Comparison of ENCODE assay signal across 9 cellular contexts in the genomic region with DNA sequence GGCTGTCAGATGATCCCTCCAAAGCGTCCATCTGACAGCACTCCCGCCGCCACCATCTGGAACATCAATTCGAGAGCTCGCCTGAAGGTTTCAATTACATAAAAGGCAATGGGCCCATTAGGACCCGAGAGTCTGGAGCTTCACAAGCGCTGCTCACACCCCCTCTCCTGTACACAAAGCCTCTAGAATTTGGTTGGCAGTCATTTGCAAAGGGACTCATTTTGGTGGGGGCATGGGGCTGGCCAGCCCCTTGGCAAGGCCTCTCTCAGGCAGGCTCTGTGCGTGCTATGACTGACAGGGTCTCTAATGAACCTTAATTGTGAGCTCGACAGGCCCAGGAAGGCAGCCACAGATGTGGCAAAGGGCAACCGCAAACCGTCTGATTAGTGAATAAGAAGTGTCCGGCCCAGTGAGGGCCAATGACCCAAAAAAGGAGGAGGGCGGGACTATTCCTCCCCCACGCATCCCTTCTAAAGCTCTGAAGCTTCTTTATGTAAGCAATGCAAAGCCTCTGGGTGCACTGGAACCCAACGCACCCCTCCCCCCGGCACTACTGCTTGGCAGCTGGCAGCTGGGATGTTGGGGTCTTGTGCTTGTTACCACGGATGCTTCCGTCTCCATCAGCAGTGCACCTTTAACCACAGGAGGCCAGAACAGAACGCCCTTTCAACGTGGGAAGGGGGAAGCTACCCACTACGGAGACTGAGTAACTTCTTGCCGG.
DNase-seq lines count a peak whose midpoint lies in the region.
"Had no signal": no experiment of that assay in that cellular context is flagged by ENCODE, and none has a peak within 500 bp of the region (broad histone marks: within the 10 kb centered on the region; RNA-seq: fewer than 3 reads in every experiment).

No MANE protein-coding gene starts in this region.

- peaks cover 25% of the 10 kb centered on the region for H3K36me3 ChIP-seq in muscle layer of colon (ENCODE audit: insufficient read depth, low read length)

- H3K9me3 ChIP-seq in muscle layer of colon (ENCODE audit: low read length), result no peaks in the 10 kb centered on the region

- H3K27ac ChIP-seq in muscle layer of colon (ENCODE audit: low read depth, low read length), result peak overlapping the region; percentile 78
- H3K27ac ChIP-seq: epithelial cell of prostate had no signal

- DNase-seq in Ammon's horn (ENCODE audit: low spot score) (peak; percentile 65), NCI-H1694 (lab: John Stamatoyannopoulos, UW) (peak; percentile 56), anterior cingulate cortex (lab: John Stamatoyannopoulos, UW) (peak in 49 of 58 donors; percentile 15 to 86 (median 41)), NCI-H526 (lab: John Stamatoyannopoulos, UW) (no peak), UCSD-AML1 (lab: John Stamatoyannopoulos, UW; ENCODE audit: unreplicated experiment) (no peak), SHP77 treated with DMSO at 0.1 percent for 48 hours (lab: John Stamatoyannopoulos, UW) (no peak)
- no peak for DNase-seq in stimulated activated CD4-positive, alpha-beta T cell treated with anti-CD3 and anti-CD28 coated beads, Interleukin-4, amount 100 ng/mL, for 24 hours

- H3K4me1 ChIP-seq in muscle layer of colon (ENCODE audit: insufficient read depth, low read length), result peaks cover 83% of the 10 kb centered on the region

- no peak overlapping the region for H3K4me3 ChIP-seq in muscle layer of colon (ENCODE audit: low read depth in 1 of 2, low read length in 2 of 2)

- H3K9ac ChIP-seq in muscle layer of colon (ENCODE audit: low read length), result no peak overlapping the region

- no peaks in the 10 kb centered on the region for H3K27me3 ChIP-seq in muscle layer of colon (ENCODE audit: control insufficient read depth in 1 of 2, insufficient read depth in 2 of 2, low read length in 2 of 2)

Comparison
In these comparisons a context has a peak if more than half of its experiments do, and no peak if none do; other contexts are left out.
1. DNase-seq: peak in Ammon's horn (single experiment), NCI-H1694 (single experiment) and anterior cingulate cortex (49 of 58); none in NCI-H526 (0 of 2), UCSD-AML1 (single experiment), SHP77 treated with DMSO at 0.1 percent for 48 hours (single experiment) and stimulated activated CD4-positive, alpha-beta T cell treated with anti-CD3 and anti-CD28 coated beads, Interleukin-4, amount 100 ng/mL, for 24 hours (single experiment).